In genomic region chr12:120849765-120850164, GRCh38 we compare ENCODE assay signal across 12 cellular contexts. TPM values are rescaled to one million over a fixed set of nuclear protein-coding genes. Genes with fewer than 3 reads are reported as not detected.
DNase-seq lines count a peak whose midpoint lies in the region; ATAC-seq and TF ChIP-seq lines count a peak whose summit lies in the region.
"Had no signal": no experiment of that assay in that cellular context is flagged by ENCODE, and none has a peak within 500 bp of the region (broad histone marks: within the 10 kb centered on the region; RNA-seq: fewer than 3 reads in every experiment).

No MANE protein-coding gene starts in this region.

- H3K4me1 ChIP-seq in mesodermal cell (ENCODE audit: control insufficient read depth, insufficient read depth, low read length, poor library complexity, severe bottlenecking) (peaks cover 4% of the 10 kb centered on the region), testis (peaks cover 6% of the 10 kb centered on the region)
- peaks cover 31% of the 10 kb centered on the region for H3K4me1 ChIP-seq in CD8-positive, alpha-beta memory T cell (ENCODE audit: insufficient read depth, low read length)

- TF ChIP-seq POLR2A in testis (IDR thresholded peaks at IDR 0.05): no peak

- POLR2A ChIA-PET in AG04450 (lab: Yijun Ruan, JAX): no interaction called here
- POLR2A ChIA-PET in CD8-positive, alpha-beta memory T cell (lab: Charles Lee): no interaction called here

- CTCF ChIA-PET in AG04450 (lab: Charles Lee): interaction anchor here (0.6 kb wide), 2 partner anchors 52 to 94 kb away, joined by 3 to 5 read pairs; no protein-coding TSS in a partner anchor
- CTCF ChIA-PET in CD8-positive, alpha-beta memory T cell (lab: Charles Lee): no interaction called here

- H3K27ac ChIP-seq in AG04450 (ENCODE audit: low read depth, low read length) (no peak overlapping the region), mesodermal cell (ENCODE audit: low read depth, low read length, severe bottlenecking) (peak overlapping the region; percentile 43), testis (no peak overlapping the region)
- no peak overlapping the region for H3K27ac ChIP-seq in CD8-positive, alpha-beta memory T cell (ENCODE audit: low read depth, low read length)
- H3K27ac ChIP-seq: BLaER1 had no signal

- peaks cover 51% of the 10 kb centered on the region for H3K4me1 Mint-ChIP-seq in chondrocyte (ENCODE audit: low read depth)
- H3K4me1 Mint-ChIP-seq in CD8-positive, alpha-beta memory T cell: peaks cover 51 to 80% (median 75%) of the 10 kb centered on the region in 3 donors

- H3K36me3 Mint-ChIP-seq in chondrocyte (ENCODE audit: low read depth): no peaks in the 10 kb centered on the region
- H3K36me3 Mint-ChIP-seq in CD8-positive, alpha-beta memory T cell: peaks cover 0 to 4% (median 1%) of the 10 kb centered on the region in 3 donors
- H3K36me3 Mint-ChIP-seq: activated naive CD8-positive, alpha-beta T cell had no signal

- H3K27me3 Mint-ChIP-seq in chondrocyte (ENCODE audit: low read depth): no peaks in the 10 kb centered on the region
- H3K27me3 Mint-ChIP-seq in CD8-positive, alpha-beta memory T cell: no peaks in the 10 kb centered on the region
- H3K27me3 Mint-ChIP-seq: activated naive CD8-positive, alpha-beta T cell had no signal

- WGBS in mesodermal cell (ENCODE audit: insufficient coverage in 2 of 2), 2 experiments: 83 to 100% methylated on average over 1 of the region's 2 CpGs
- WGBS in testis, 2 donors: 70 to 80% methylated on average over 2 of the region's 2 CpGs

- no peak for TF ChIP-seq CTCF in AG04450 (IDR thresholded peaks at IDR 0.05; ENCODE audit: low read depth, low read length)
- peak; percentile 30 for TF ChIP-seq CTCF in chondrocyte (IDR thresholded peaks at IDR 0.05)
- no peak for TF ChIP-seq CTCF in testis (IDR thresholded peaks at IDR 0.05)
- no peak for TF ChIP-seq CTCF in GM10266 (IDR thresholded peaks at IDR 0.05; ENCODE audit: control insufficient read depth, insufficient read depth, low read depth, missing control alignments)

- H3K4me3 ChIP-seq in AG04450 (ENCODE audit: low read depth, low read length) (no peak overlapping the region), mesodermal cell (ENCODE audit: extremely low read depth, insufficient read depth, low read length, poor library complexity, severe bottlenecking) (no peak overlapping the region), testis (no peak overlapping the region)
- no peak overlapping the region for H3K4me3 ChIP-seq in CD8-positive, alpha-beta memory T cell (ENCODE audit: low read length)
- H3K4me3 ChIP-seq: BLaER1 had no signal

- ATAC-seq in HG02759 (IDR thresholded peaks at IDR 0.05; ENCODE audit: unreplicated experiment): no peak

- no peaks in the 10 kb centered on the region for H3K36me3 ChIP-seq in mesodermal cell (ENCODE audit: control insufficient read depth, insufficient read depth, low read length)
- H3K36me3 ChIP-seq in testis (ENCODE audit: low read depth, missing control alignments): no peaks in the 10 kb centered on the region
- H3K36me3 ChIP-seq in CD8-positive, alpha-beta memory T cell (ENCODE audit: insufficient read depth, low read length): no peaks in the 10 kb centered on the region

- H3K9me3 Mint-ChIP-seq in chondrocyte (ENCODE audit: low read depth): no peaks in the 10 kb centered on the region
- no peaks in the 10 kb centered on the region for H3K9me3 Mint-ChIP-seq in CD8-positive, alpha-beta memory T cell

- H3K4me3 Mint-ChIP-seq in chondrocyte (ENCODE audit: unreplicated experiment): no peak overlapping the region
- H3K4me3 Mint-ChIP-seq in CD8-positive, alpha-beta memory T cell: no peak overlapping the region
- H3K4me3 Mint-ChIP-seq: activated naive CD8-positive, alpha-beta T cell had no signal

- H3K27ac Mint-ChIP-seq in chondrocyte (ENCODE audit: unreplicated experiment): peak overlapping the region; percentile 79
- H3K27ac Mint-ChIP-seq in CD8-positive, alpha-beta memory T cell: peak overlapping the region in 1 of 8 donors; percentile 33
- H3K27ac Mint-ChIP-seq: activated naive CD8-positive, alpha-beta T cell had no signal

- no peaks in the 10 kb centered on the region for H3K27me3 ChIP-seq in AG04450 (ENCODE audit: control insufficient read depth, insufficient read depth, low read length)
- H3K27me3 ChIP-seq in testis: no peaks in the 10 kb centered on the region
- H3K27me3 ChIP-seq in CD8-positive, alpha-beta memory T cell (ENCODE audit: insufficient read depth, low read length, poor library complexity, severe bottlenecking): no peaks in the 10 kb centered on the region
- H3K27me3 ChIP-seq: BLaER1 had no signal

- H3K9me3 ChIP-seq in AG04450 (ENCODE audit: control insufficient read depth, insufficient read depth, low read length) (no peaks in the 10 kb centered on the region), mesodermal cell (ENCODE audit: control insufficient read depth, low read length) (no peaks in the 10 kb centered on the region), testis (no peaks in the 10 kb centered on the region)
- no peaks in the 10 kb centered on the region for H3K9me3 ChIP-seq in CD8-positive, alpha-beta memory T cell (ENCODE audit: low read length)
- H3K9me3 ChIP-seq: BLaER1 had no signal

- DNase-seq in AG04450 (ENCODE audit: low read depth, low spot score) (peak; percentile 29), LHCN-M2 (ENCODE audit: low read depth) (peak; percentile 73), chondrocyte (ENCODE audit: low spot score) (no peak), testis (no peak), GM10266 (ENCODE audit: extremely low spot score) (no peak)
- no peak for DNase-seq in CD8-positive, alpha-beta memory T cell
- DNase-seq: NCI-H524 treated with DMSO at 0.1 percent for 48 hours, posterior cingulate gyrus had no signal

- intact Hi-C loops in testis (cut with DNase I; ENCODE audit: low total_unique reads): no loop called here

RNA-seq across cellular contexts. Expression of gene SPPL3, which starts 54.4 kb away (rescaled TPM):
- polyA plus RNA-seq in AG04450 (2011; rRNA removed) (22.1 and 23.8 TPM in 2 replicates), testis (ENCODE audit: insufficient read depth, low read depth, low replicate concordance) (190 TPM)
- 43.0 and 47.2 TPM in 2 replicates for polyA minus RNA-seq in AG04450 (2011; rRNA and poly(A)+ RNA removed)
- total RNA-seq in LHCN-M2 (2014; rRNA removed) (4.5 and 7.5 TPM in 2 replicates), chondrocyte (45.7 to 53.6 TPM (median 51.3 TPM) in 3 replicates), testis (10 to 100 TPM; 61.1 to 65.4 TPM)
- polyA plus RNA-seq in LHCN-M2 (2012): 17.6 TPM
- polyA plus RNA-seq in mesodermal cell (2013, experiment 1 of 2): 53.5 TPM
- 53.3 TPM for polyA plus RNA-seq in mesodermal cell (2013, experiment 2 of 2)
- 10 to 100 TPM; 34.9 to 35.6 TPM for total RNA-seq in CD8-positive, alpha-beta memory T cell
- polyA plus RNA-seq in CD8-positive, alpha-beta memory T cell: 33.1 TPM

Comparison
In these comparisons a context has a peak if more than half of its experiments do, and no peak if none do; other contexts are left out.
1. DNase-seq: peak in AG04450 (single experiment) and LHCN-M2 (single experiment); none in chondrocyte (single experiment), testis (single experiment), GM10266 (single experiment) and CD8-positive, alpha-beta memory T cell (0 of 5).